ENCODE assay signal across 9 cellular contexts in genomic region chr3:42572278-42572677, GRCh38. TPM values are rescaled to one million over a fixed set of nuclear protein-coding genes. Genes with fewer than 3 reads are reported as not detected.
DNase-seq lines count a peak whose midpoint lies in the region; ATAC-seq and TF ChIP-seq lines count a peak whose summit lies in the region.
"Had no signal": no experiment of that assay in that cellular context is flagged by ENCODE, and none has a peak within 500 bp of the region (broad histone marks: within the 10 kb centered on the region; RNA-seq: fewer than 3 reads in every experiment).

No MANE protein-coding gene starts in this region.

- no peak for ATAC-seq in GM18511 (IDR thresholded peaks at IDR 0.05; ENCODE audit: unreplicated experiment)

- CTCF ChIA-PET in SK-N-SH (lab: Yijun Ruan, JAX), result interaction anchor here (0.7 to 2.3 kb wide), 11 partner anchors 10 to 218 kb away, joined by 3 to 16 read pairs (median 3); partner anchors contain the start of genes SEC22C and VIPR1

- TF ChIP-seq CTCF in HFF-Myc (IDR thresholded peaks at IDR 0.05; ENCODE audit: low read depth, low read length, missing control alignments) (peak; percentile 68), SK-N-SH (IDR thresholded peaks at IDR 0.05) (peak; percentile 45), foreskin fibroblast (IDR thresholded peaks at IDR 0.05; ENCODE audit: low read depth, low read length) (peak; percentile 54), retinal pigment epithelial cell (conservative IDR thresholded peaks at IDR 0.05; ENCODE audit: low read depth, low read length) (peak; percentile 67)

- no peaks in the 10 kb centered on the region for H3K9me2 ChIP-seq in SK-N-SH

- POLR2A ChIA-PET in SK-N-SH (lab: Yijun Ruan, JAX), result interaction anchor here (0.6 to 0.7 kb wide), 2 partner anchors 11 to 230 kb away, joined by 3 read pairs; no protein-coding TSS in a partner anchor

- DNase-seq in NOMO-1 treated with DMSO at 0.1 percent for 48 hours (lab: John Stamatoyannopoulos, UW; ENCODE audit: unreplicated experiment), result peak; percentile 4
- DNase-seq in NOMO-1 treated with dmso at 0.1 percent for 144 hours (lab: John Stamatoyannopoulos, UW; ENCODE audit: unreplicated experiment), result no peak
- DNase-seq in HFF-Myc (ENCODE audit: extremely low read depth, low read depth), result no peak
- peak; percentile 58 for DNase-seq in SK-N-SH
- peak; percentile 21 to 55 for DNase-seq in foreskin fibroblast
- DNase-seq in retinal pigment epithelial cell (ENCODE audit: low read depth), result no peak
- DNase-seq in OCI-M2 (lab: John Stamatoyannopoulos, UW; ENCODE audit: unreplicated experiment), result no peak

- H3K27me3 ChIP-seq in SK-N-SH (ENCODE audit: insufficient read depth), result no peaks in the 10 kb centered on the region

- no peak overlapping the region for H3K27ac ChIP-seq in SK-N-SH (ENCODE audit: low read depth in 2 of 2, low read length in 1 of 2)
- H3K27ac ChIP-seq: skin epidermis had no signal

- peaks cover 17% of the 10 kb centered on the region for H3K9me3 ChIP-seq in SK-N-SH

- H3K36me3 ChIP-seq in SK-N-SH (replicated peaks in 1 of 2; ENCODE audit: control insufficient read depth in 1 of 2, insufficient read depth in 2 of 2, low read length in 1 of 2), result peaks cover 15 to 49% of the 10 kb centered on the region in 2 experiments

- peaks cover 84% of the 10 kb centered on the region for H3K79me2 ChIP-seq in SK-N-SH (ENCODE audit: insufficient read depth)

- TF ChIP-seq RAD21 in SK-N-SH (IDR thresholded peaks at IDR 0.05; ENCODE audit: low read length), result peak; percentile 66

- H3K4me2 ChIP-seq in SK-N-SH, result no peak overlapping the region

- H3K4me3 ChIP-seq in HFF-Myc (replicated peaks; ENCODE audit: low read depth, low read length) (no peak overlapping the region), SK-N-SH (ENCODE audit: low read depth in 2 of 2, low read length in 1 of 2) (no peak overlapping the region), foreskin fibroblast (ENCODE audit: low read depth in 1 of 2, low read length in 2 of 2) (no peak overlapping the region), retinal pigment epithelial cell (ENCODE audit: low read length) (no peak overlapping the region)
- H3K4me3 ChIP-seq: skin epidermis had no signal

- peaks cover 0 to 6% of the 10 kb centered on the region in 2 experiments; a peak in 1 of 4 replicates for H3K4me1 ChIP-seq in SK-N-SH (ENCODE audit: control insufficient read depth in 1 of 2, insufficient read depth in 2 of 2, low read depth in 1 of 2, low read length in 1 of 2)

- H4K20me1 ChIP-seq in SK-N-SH (ENCODE audit: insufficient read depth), result no peaks in the 10 kb centered on the region

- H3K9ac ChIP-seq in SK-N-SH, result no peak overlapping the region

- no peak for TF ChIP-seq EP300 in SK-N-SH (IDR thresholded peaks at IDR 0.05; ENCODE audit: borderline replicate concordance in 1 of 2, low read depth in 1 of 2, low read length in 1 of 2)

- peaks cover 3% of the 10 kb centered on the region for H3F3A ChIP-seq in SK-N-SH (replicated peaks; ENCODE audit: insufficient read depth)

- WGBS in SK-N-SH (ENCODE audit: low lambda C conversion rate), result 66% methylated on average over 3 of the region's 3 CpGs

- H2AFZ ChIP-seq in SK-N-SH (ENCODE audit: low read depth), result no peak overlapping the region

TF ChIP-seq in SK-N-SH, 30 proteins besides CTCF, POLR2A, EP300 and RAD21:
- TF ChIP-seq NRF1 (IDR thresholded peaks at IDR 0.05; ENCODE audit: low read depth, low read length) (no peak), RXRA (IDR thresholded peaks at IDR 0.05; ENCODE audit: borderline replicate concordance, low read depth) (no peak), PBX3 (IDR thresholded peaks at IDR 0.05) (no peak), SMC3 (IDR thresholded peaks at IDR 0.05; ENCODE audit: low read depth, low read length) (peak; percentile 34; the same call in 1 of the 2 replicates), REST (IDR thresholded peaks at IDR 0.05; ENCODE audit: low read depth, low read length) (no peak)
- TF ChIP-seq, protein P1, sequence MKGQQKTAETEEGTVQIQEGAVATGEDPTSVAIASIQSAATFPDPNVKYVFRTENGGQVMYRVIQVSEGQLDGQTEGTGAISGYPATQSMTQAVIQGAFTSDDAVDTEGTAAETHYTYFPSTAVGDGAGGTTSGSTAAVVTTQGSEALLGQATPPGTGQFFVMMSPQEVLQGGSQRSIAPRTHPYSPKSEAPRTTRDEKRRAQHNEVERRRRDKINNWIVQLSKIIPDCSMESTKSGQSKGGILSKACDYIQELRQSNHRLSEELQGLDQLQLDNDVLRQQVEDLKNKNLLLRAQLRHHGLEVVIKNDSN (IDR thresholded peaks at IDR 0.05; ENCODE audit: borderline replicate concordance, low read depth), result no peak

RNA-seq across cellular contexts. Expression of gene SEC22C, which starts 9.5 kb away (rescaled TPM):
- polyA plus RNA-seq in SK-N-SH (2012; rRNA removed), result 28.5 and 31.9 TPM in 2 replicates
- 33.1 and 36.7 TPM in 2 replicates for polyA plus RNA-seq in SK-N-SH (2012; cell fraction: cytosol; rRNA removed)
- 24.2 and 33.1 TPM in 2 replicates for polyA plus RNA-seq in SK-N-SH (2012; cell fraction: nucleus; rRNA removed)

RNA-seq across cellular contexts. Expression of gene SS18L2, which starts 18.4 kb away (rescaled TPM):
- polyA plus RNA-seq in SK-N-SH (2012; rRNA removed), result 24.1 and 31.8 TPM in 2 replicates
- 35.1 and 46.3 TPM in 2 replicates for polyA plus RNA-seq in SK-N-SH (2012; cell fraction: cytosol; rRNA removed)
- polyA plus RNA-seq in SK-N-SH (2012; cell fraction: nucleus; rRNA removed), result 15.1 and 18.2 TPM in 2 replicates

RNA-seq across cellular contexts. Expression of gene NKTR, which starts 28.2 kb away (rescaled TPM):
- polyA plus RNA-seq in SK-N-SH (2012; rRNA removed), result 19.2 and 26.9 TPM in 2 replicates
- polyA plus RNA-seq in SK-N-SH (2012; cell fraction: cytosol; rRNA removed), result 8.1 and 8.3 TPM in 2 replicates
- 55.0 and 119 TPM in 2 replicates for polyA plus RNA-seq in SK-N-SH (2012; cell fraction: nucleus; rRNA removed)

Comparison
In these comparisons a context has a peak if more than half of its experiments do, and no peak if none do; other contexts are left out.
1. DNase-seq: peak in NOMO-1 treated with DMSO at 0.1 percent for 48 hours (single experiment), SK-N-SH (single experiment) and foreskin fibroblast (2 of 2); none in NOMO-1 treated with dmso at 0.1 percent for 144 hours (single experiment), HFF-Myc (single experiment), retinal pigment epithelial cell (single experiment) and OCI-M2 (single experiment).
2. Peak in every context shown above with its lines, with median percentiles within 50 percentile points of each other: CTCF ChIP-seq.